Comparison of ENCODE assay signal across 18 cellular contexts in genomic region chr15:85753791-85754452, GRCh38. TPM values are rescaled to one million over a fixed set of nuclear protein-coding genes. Genes with fewer than 3 reads are reported as not detected.
DNase-seq lines count a peak whose midpoint lies in the region; ATAC-seq and TF ChIP-seq lines count a peak whose summit lies in the region.
"Had no signal": no experiment of that assay in that cellular context is flagged by ENCODE, and none has a peak within 500 bp of the region (broad histone marks: within the 10 kb centered on the region; RNA-seq: fewer than 3 reads in every experiment).

No MANE protein-coding gene starts in this region.

- H3K4me3 ChIP-seq in naive thymus-derived CD4-positive, alpha-beta T cell (ENCODE audit: low read length), result no peak overlapping the region
- H3K4me3 ChIP-seq: hepatocyte, right atrium auricular region had no signal

- H3K27me3 Mint-ChIP-seq in stimulated activated naive CD8-positive, alpha-beta T cell treated with anti-CD3 and anti-CD28 coated beads, Interleukin-15, amount 100 ng/mL, for 72 hours, result no peaks in the 10 kb centered on the region
- no peaks in the 10 kb centered on the region for H3K27me3 Mint-ChIP-seq in brain
- H3K27me3 Mint-ChIP-seq in naive thymus-derived CD4-positive, alpha-beta T cell, result no peaks in the 10 kb centered on the region
- H3K27me3 Mint-ChIP-seq: activated naive CD8-positive, alpha-beta T cell treated with anti-CD3 and anti-CD28 coated beads for 36 hours had no signal

- TF ChIP-seq CTCF in brain (conservative IDR thresholded peaks at IDR 0.05), result no peak

- CTCF ChIA-PET in naive thymus-derived CD4-positive, alpha-beta T cell (lab: Charles Lee), result no interaction called here

- no peak for DNase-seq in stimulated activated naive CD8-positive, alpha-beta T cell treated with anti-CD3 and anti-CD28 coated beads, Interleukin-15, amount 100 ng/mL, for 72 hours
- DNase-seq in stimulated activated naive CD8-positive, alpha-beta T cell treated with anti-CD3 and anti-CD28 coated beads, Interleukin-15, Interleukin-2, amounts not matched to agents 100 U/mL and 50 U/mL, for 24 hours, result no peak
- no peak for DNase-seq in naive thymus-derived CD4-positive, alpha-beta T cell
- DNase-seq in NCI-H187 (lab: John Stamatoyannopoulos, UW) (no peak), inferior parietal cortex (ENCODE audit: extremely low spot score) (no peak)
- no peak for DNase-seq in activated CD4-positive, alpha-beta T cell treated with anti-CD3 and anti-CD28 coated beads, Interleukin-2, amount 50 U/mL, for 48 hours
- DNase-seq: activated CD8-positive, alpha-beta memory T cell treated with anti-CD3 and anti-CD28 coated beads, Interleukin-2, amount 50 U/mL, for 4 hours; activated naive CD8-positive, alpha-beta T cell treated with anti-CD3 and anti-CD28 coated beads for 36 hours; kidney glomerular epithelial cell; midbrain; NCI-H1694; NCI-H446 treated with DMSO at 0.1 percent for 48 hours; SHP77 treated with DMSO at 0.1 percent for 48 hours; substantia nigra had no signal

- H3K27ac ChIP-seq in naive thymus-derived CD4-positive, alpha-beta T cell (ENCODE audit: low read depth, low read length), result no peak overlapping the region
- H3K27ac ChIP-seq: hepatocyte, neutrophil, right atrium auricular region had no signal

- H3K27me3 ChIP-seq in naive thymus-derived CD4-positive, alpha-beta T cell (ENCODE audit: control insufficient read depth in 2 of 2, insufficient read depth in 2 of 2, low read length in 2 of 2), result no peaks in the 10 kb centered on the region
- H3K27me3 ChIP-seq: hepatocyte, right atrium auricular region had no signal

- no peaks in the 10 kb centered on the region for H3K9me3 ChIP-seq in naive thymus-derived CD4-positive, alpha-beta T cell (ENCODE audit: control insufficient read depth in 2 of 3, low read length in 3 of 3)
- H3K9me3 ChIP-seq: neutrophil, right atrium auricular region had no signal

- H3K36me3 Mint-ChIP-seq in brain, result peaks cover 19% of the 10 kb centered on the region
- H3K36me3 Mint-ChIP-seq in naive thymus-derived CD4-positive, alpha-beta T cell, result peaks cover 0 to 22% (median 0%) of the 10 kb centered on the region in 5 donors

- intact Hi-C loops in naive thymus-derived CD4-positive, alpha-beta T cell (cut with micrococcal nuclease), result no loop called here

- POLR2A ChIA-PET in naive thymus-derived CD4-positive, alpha-beta T cell (lab: Charles Lee), result interaction anchor here (0.6 kb wide), 1 partner anchor 29 kb away, joined by 3 read pairs; no protein-coding TSS in a partner anchor

- peaks cover 36% of the 10 kb centered on the region for H3K4me1 Mint-ChIP-seq in stimulated activated naive CD8-positive, alpha-beta T cell treated with anti-CD3 and anti-CD28 coated beads, Interleukin-15, amount 100 ng/mL, for 72 hours
- peaks cover 66% of the 10 kb centered on the region for H3K4me1 Mint-ChIP-seq in brain
- H3K4me1 Mint-ChIP-seq in naive thymus-derived CD4-positive, alpha-beta T cell, result peaks cover 9 to 42% (median 32%) of the 10 kb centered on the region in 7 donors

- ATAC-seq in stimulated activated naive CD8-positive, alpha-beta T cell treated with anti-CD3 and anti-CD28 coated beads, Interleukin-15, amount 100 ng/mL, for 72 hours, result no peak
- ATAC-seq in stimulated activated naive CD8-positive, alpha-beta T cell treated with anti-CD3 and anti-CD28 coated beads, Interleukin-15, Interleukin-2, amounts not matched to agents 100 U/mL and 50 U/mL, for 24 hours, result no peak
- ATAC-seq in naive thymus-derived CD4-positive, alpha-beta T cell, result no peak

- H3K4me1 ChIP-seq in naive thymus-derived CD4-positive, alpha-beta T cell (ENCODE audit: control insufficient read depth in 2 of 2, insufficient read depth in 2 of 2, low read length in 2 of 2), result peaks cover 0 to 8% of the 10 kb centered on the region in 2 donors

- peak overlapping the region; percentile 20 to 79 for H3K27ac Mint-ChIP-seq in stimulated activated naive CD8-positive, alpha-beta T cell treated with anti-CD3 and anti-CD28 coated beads, Interleukin-15, amount 100 ng/mL, for 72 hours
- peak overlapping the region; percentile 58 to 97 (median 93) for H3K27ac Mint-ChIP-seq in brain
- H3K27ac Mint-ChIP-seq in naive thymus-derived CD4-positive, alpha-beta T cell, result peak overlapping the region in 6 of 9 donors; percentile 18 to 88 (median 60)
- H3K27ac Mint-ChIP-seq: activated naive CD8-positive, alpha-beta T cell treated with anti-CD3 and anti-CD28 coated beads for 36 hours had no signal

- H3K4me3 Mint-ChIP-seq in stimulated activated naive CD8-positive, alpha-beta T cell treated with anti-CD3 and anti-CD28 coated beads, Interleukin-15, amount 100 ng/mL, for 72 hours, result peak overlapping the region in 1 of 2 donors; percentile 36
- H3K4me3 Mint-ChIP-seq in brain, result no peak overlapping the region
- peak overlapping the region in 1 of 10 donors; percentile 7 for H3K4me3 Mint-ChIP-seq in naive thymus-derived CD4-positive, alpha-beta T cell
- H3K4me3 Mint-ChIP-seq: activated naive CD8-positive, alpha-beta T cell treated with anti-CD3 and anti-CD28 coated beads for 36 hours had no signal

- H3K9me3 Mint-ChIP-seq in stimulated activated naive CD8-positive, alpha-beta T cell treated with anti-CD3 and anti-CD28 coated beads, Interleukin-15, amount 100 ng/mL, for 72 hours, result no peaks in the 10 kb centered on the region
- H3K9me3 Mint-ChIP-seq in brain, result no peaks in the 10 kb centered on the region
- H3K9me3 Mint-ChIP-seq in naive thymus-derived CD4-positive, alpha-beta T cell, result peaks cover 0 to 4% (median 0%) of the 10 kb centered on the region in 11 donors
- H3K9me3 Mint-ChIP-seq: activated naive CD8-positive, alpha-beta T cell treated with anti-CD3 and anti-CD28 coated beads for 36 hours had no signal

- H3K36me3 ChIP-seq in naive thymus-derived CD4-positive, alpha-beta T cell (ENCODE audit: control insufficient read depth in 2 of 3, insufficient read depth in 3 of 3, low read length in 3 of 3), result peaks cover 0 to 15% (median 0%) of the 10 kb centered on the region in 3 experiments

RNA-seq across cellular contexts. Expression of gene KLHL25, which starts 40.8 kb away (rescaled TPM):
- polyA plus RNA-seq in brain (ENCODE audit: insufficient read depth, low read depth, low replicate concordance), result 14.7 TPM
- 10 to 100 TPM in 3 of 5 experiments, 1 to 10 TPM in 2; 5.5 to 13.1 (median 10.6) TPM for total RNA-seq in naive thymus-derived CD4-positive, alpha-beta T cell
- 1 to 10 TPM; 1.2 to 4.0 TPM for polyA plus RNA-seq in naive thymus-derived CD4-positive, alpha-beta T cell
